In the genomic region with DNA sequence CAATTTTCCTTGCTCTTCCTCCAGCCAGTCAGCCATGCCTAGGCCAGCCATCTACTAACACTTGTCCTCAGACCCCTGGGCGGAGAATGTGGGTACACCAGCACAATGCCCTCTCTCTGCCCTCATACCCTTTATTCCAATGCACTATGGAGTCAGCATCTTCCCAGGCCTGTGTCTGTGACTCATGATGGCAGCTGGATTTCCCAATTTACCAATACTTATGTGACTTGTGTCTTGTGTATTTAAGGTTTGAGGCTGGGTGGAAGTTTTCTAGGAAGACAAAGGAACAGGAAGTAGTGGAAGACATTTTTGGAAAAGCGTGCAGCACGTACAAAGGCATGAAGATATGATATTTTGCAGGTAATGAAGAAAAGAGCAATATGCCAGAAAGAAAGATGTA, we compare ENCODE assay signal across 22 cellular contexts.
DNase-seq lines count a peak whose midpoint lies in the region; ATAC-seq and TF ChIP-seq lines count a peak whose summit lies in the region.
"Had no signal": no experiment of that assay in that cellular context is flagged by ENCODE, and none has a peak within 500 bp of the region (broad histone marks: within the 10 kb centered on the region; RNA-seq: fewer than 3 reads in every experiment).

No MANE protein-coding gene starts in this region.

- H3K4me3 Mint-ChIP-seq in activated T-cell treated with anti-CD3 and anti-CD28 coated beads, Interleukin-2, amount 50 U/mL, for 72 hours = no peak overlapping the region
- H3K4me3 Mint-ChIP-seq: IgD-negative memory B cell, natural killer cell, T-cell had no signal

- H3K4me2 ChIP-seq in osteoblast (ENCODE audit: insufficient read depth, low read length) = no peak overlapping the region

- H3K27ac ChIP-seq in right cardiac atrium (ENCODE audit: low read length) = peak overlapping the region; percentile 18
- no peak overlapping the region for H3K27ac ChIP-seq in epithelial cell of prostate
- H3K27ac ChIP-seq in osteoblast (ENCODE audit: low read depth, low read length) = no peak overlapping the region
- H3K27ac ChIP-seq: colonic mucosa, left lung, upper lobe of left lung, WERI-Rb-1 had no signal

- no peaks in the 10 kb centered on the region for H3K27me3 ChIP-seq in right cardiac atrium (ENCODE audit: control insufficient read depth, insufficient read depth)
- no peaks in the 10 kb centered on the region for H3K27me3 ChIP-seq in osteoblast (ENCODE audit: insufficient read depth, low read length)
- H3K27me3 ChIP-seq: colonic mucosa, left lung, upper lobe of left lung had no signal

- H3K4me3 ChIP-seq in right cardiac atrium (ENCODE audit: low read length) (no peak overlapping the region), osteoblast (ENCODE audit: insufficient read depth, low read length) (no peak overlapping the region)
- H3K4me3 ChIP-seq: colonic mucosa, left lung, upper lobe of left lung had no signal

- DNase-seq in right cardiac atrium (no peak), left cardiac atrium (no peak), epithelial cell of prostate (ENCODE audit: low read depth, low spot score) (peak; percentile 16), osteoblast (ENCODE audit: insufficient read length, low spot score, missing footprints) (peak; percentile 50), DMS53 treated with DMSO at 0.1 percent for 48 hours (lab: John Stamatoyannopoulos, UW; ENCODE audit: unreplicated experiment) (no peak), posterior cingulate gyrus (no peak)
- DNase-seq in activated T-cell treated with anti-CD3 and anti-CD28 coated beads, Interleukin-2, amount 50 U/mL, for 72 hours = no peak
- DNase-seq: activated CD8-positive, alpha-beta memory T cell treated with anti-CD3 and anti-CD28 coated beads for 24 hours; colonic mucosa; GDM1; left lung; natural killer cell; NCI-H1092 treated with DMSO at 0.1 percent for 48 hours; RPMI8226; stimulated activated CD4-positive, alpha-beta T cell treated with anti-CD3 and anti-CD28 coated beads, Interleukin-4, amount 100 ng/mL, for 4 hours; T-cell; upper lobe of left lung had no signal

- no peak for TF ChIP-seq CTCF in osteoblast (IDR thresholded peaks at IDR 0.05; ENCODE audit: extremely low read depth, low read depth, low read length)

- peak in 1 of 2 donors; percentile 28 for ATAC-seq in right cardiac atrium
- no peak for ATAC-seq in left cardiac atrium
- no peak for ATAC-seq in activated T-cell treated with anti-CD3 and anti-CD28 coated beads, Interleukin-2, amount 50 U/mL, for 72 hours (replicated peaks in 1 of 2)
- ATAC-seq in HG03108 (IDR thresholded peaks at IDR 0.05; ENCODE audit: unreplicated experiment) = no peak
- ATAC-seq: left lung, natural killer cell, sciatic nerve, T-cell had no signal

- H3K27me3 Mint-ChIP-seq in activated T-cell treated with anti-CD3 and anti-CD28 coated beads, Interleukin-2, amount 50 U/mL, for 72 hours (ENCODE audit: low read depth) = peaks cover 24% of the 10 kb centered on the region

- intact Hi-C loops in right cardiac atrium (cut with DNase I) (no loop called here), left cardiac atrium (cut with DNase I) (no loop called here), posterior cingulate gyrus (cut with DNase I) (no loop called here)

- H3K36me3 Mint-ChIP-seq in activated T-cell treated with anti-CD3 and anti-CD28 coated beads, Interleukin-2, amount 50 U/mL, for 72 hours (ENCODE audit: insufficient read depth in 2 of 2) = no peaks in the 10 kb centered on the region
- H3K36me3 Mint-ChIP-seq: IgD-negative memory B cell, natural killer cell, T-cell had no signal

- no peak overlapping the region for H2AFZ ChIP-seq in osteoblast (ENCODE audit: low read length)

- no peak overlapping the region for H3K27ac Mint-ChIP-seq in activated T-cell treated with anti-CD3 and anti-CD28 coated beads, Interleukin-2, amount 50 U/mL, for 72 hours
- H3K27ac Mint-ChIP-seq: activated T-helper 2 cell treated with anti-CD3 and anti-CD28 coated beads, Interferon-gamma antibody, Interleukin-2, Interleukin-4, amounts not matched to agents 10 μg/mL and 5 μg/mL and 100 μg/mL, durations not matched to agents 14 hours and 24 hours and 36 hours; IgD-negative memory B cell; natural killer cell; T-cell had no signal

- no peaks in the 10 kb centered on the region for H3K36me3 ChIP-seq in osteoblast (ENCODE audit: insufficient read depth, low read length)
- H3K36me3 ChIP-seq: colonic mucosa, left lung, upper lobe of left lung, WERI-Rb-1 had no signal

- no peaks in the 10 kb centered on the region for H4K20me1 ChIP-seq in osteoblast (ENCODE audit: insufficient read depth, low read length)

- H3K9me3 ChIP-seq in right cardiac atrium (ENCODE audit: control insufficient read depth, low read length) = no peaks in the 10 kb centered on the region
- no peaks in the 10 kb centered on the region for H3K9me3 ChIP-seq in osteoblast (ENCODE audit: low read depth, low read length)
- H3K9me3 ChIP-seq: colonic mucosa, left lung, upper lobe of left lung had no signal

- peaks cover 0 to 2% of the 10 kb centered on the region in 2 donors for H3K9me3 Mint-ChIP-seq in activated T-cell treated with anti-CD3 and anti-CD28 coated beads, Interleukin-2, amount 50 U/mL, for 72 hours
- H3K9me3 Mint-ChIP-seq: activated T-helper 2 cell treated with anti-CD3 and anti-CD28 coated beads, Interferon-gamma antibody, Interleukin-2, Interleukin-4, amounts not matched to agents 10 μg/mL and 5 μg/mL and 100 μg/mL, durations not matched to agents 14 hours and 24 hours and 36 hours; natural killer cell; T-cell had no signal

- H3K4me1 ChIP-seq in right cardiac atrium (ENCODE audit: control insufficient read depth, insufficient read depth, low read length) (peaks cover 15% of the 10 kb centered on the region), osteoblast (ENCODE audit: insufficient read depth, low read length) (peaks cover 11% of the 10 kb centered on the region)
- H3K4me1 ChIP-seq: colonic mucosa, left lung, upper lobe of left lung had no signal

- 83% methylated on average over 3 of the region's 3 CpGs for WGBS in right cardiac atrium

- no peaks in the 10 kb centered on the region for H3K4me1 Mint-ChIP-seq in activated T-cell treated with anti-CD3 and anti-CD28 coated beads, Interleukin-2, amount 50 U/mL, for 72 hours (ENCODE audit: low read depth)
- H3K4me1 Mint-ChIP-seq: natural killer cell, T-cell had no signal

- H3K79me2 ChIP-seq in osteoblast (ENCODE audit: insufficient read depth, low read length) = no peaks in the 10 kb centered on the region

Comparison
In these comparisons a context has a peak if more than half of its experiments do, and no peak if none do; other contexts are left out.
1. DNase-seq: peak in epithelial cell of prostate (single experiment) and osteoblast (single experiment); none in right cardiac atrium (0 of 3), left cardiac atrium (single experiment), activated T-cell treated with anti-CD3 and anti-CD28 coated beads, Interleukin-2, amount 50 U/mL, for 72 hours (0 of 2), DMS53 treated with DMSO at 0.1 percent for 48 hours (single experiment) and posterior cingulate gyrus (0 of 10).